In genomic region chr9:131657890-131658752, GRCh38 we compare ENCODE assay signal across 8 cellular contexts.
DNase-seq lines count a peak whose midpoint lies in the region; ATAC-seq and TF ChIP-seq lines count a peak whose summit lies in the region.

No MANE protein-coding gene starts in this region.

- no peak for TF ChIP-seq CTCF in endodermal cell (conservative IDR thresholded peaks at IDR 0.05)

- DNase-seq in GM04504 (ENCODE audit: low read depth) (peak; percentile 55), SJSA1 (ENCODE audit: low read depth in 1 of 2, low spot score in 2 of 2) (peak; percentile 64 to 85), endodermal cell (no peak), pulmonary artery endothelial cell (ENCODE audit: low read depth, low spot score) (peak; percentile 80), hippocampal formation (lab: John Stamatoyannopoulos, UW) (no peak), NCI-H2227 (lab: John Stamatoyannopoulos, UW; ENCODE audit: unreplicated experiment) (no peak), cerebellum (ENCODE audit: low spot score) (no peak)

- peaks cover 5% of the 10 kb centered on the region for H3K36me3 Mint-ChIP-seq in endodermal cell (ENCODE audit: low read depth)

- H3K27ac ChIP-seq in SJSA1 (peak overlapping the region; percentile 90), endodermal cell (ENCODE audit: low read depth, low read length) (no peak overlapping the region)

- H3K36me3 ChIP-seq in SJSA1 (no peaks in the 10 kb centered on the region), endodermal cell (ENCODE audit: control insufficient read depth, insufficient read depth, low read length) (no peaks in the 10 kb centered on the region)

- WGBS in endodermal cell (ENCODE audit: insufficient coverage in 1 of 2, insufficient read length in 1 of 2), 2 experiments: 94 to 97% methylated on average over 8 to 10 of the region's 10 CpGs

- no peak overlapping the region for H3K4me3 Mint-ChIP-seq in endodermal cell

- no peaks in the 10 kb centered on the region for H3K27me3 Mint-ChIP-seq in endodermal cell (ENCODE audit: insufficient read depth)

- H3K9me3 ChIP-seq in SJSA1 (replicated peaks) (no peaks in the 10 kb centered on the region), endodermal cell (ENCODE audit: control insufficient read depth, low read length) (no peaks in the 10 kb centered on the region)

- peaks cover 60% of the 10 kb centered on the region for H3K4me1 ChIP-seq in SJSA1 (replicated peaks)
- peaks cover 3% of the 10 kb centered on the region for H3K4me1 ChIP-seq in endodermal cell (ENCODE audit: control insufficient read depth, insufficient read depth, low read length)

- no peak overlapping the region for H3K9ac ChIP-seq in endodermal cell (ENCODE audit: extremely low read depth, low read length, poor library complexity, severe bottlenecking)

- H3K9me3 Mint-ChIP-seq in endodermal cell: no peaks in the 10 kb centered on the region

- H3K27ac Mint-ChIP-seq in endodermal cell: peak overlapping the region; percentile 16

- H3K27me3 ChIP-seq in SJSA1 (replicated peaks) (no peaks in the 10 kb centered on the region), endodermal cell (ENCODE audit: control insufficient read depth, insufficient read depth, low read length, poor library complexity, severe bottlenecking) (no peaks in the 10 kb centered on the region)

- H3K4me3 ChIP-seq in SJSA1 (no peak overlapping the region), endodermal cell (ENCODE audit: low read length) (no peak overlapping the region)

- H3K4me1 Mint-ChIP-seq in endodermal cell: peaks cover 52% of the 10 kb centered on the region

- ATAC-seq in GM18868 (IDR thresholded peaks at IDR 0.05; ENCODE audit: unreplicated experiment): no peak

Comparison
In these comparisons a context has a peak if more than half of its experiments do, and no peak if none do; other contexts are left out.
1. DNase-seq: peak in GM04504 (single experiment), SJSA1 (2 of 2) and pulmonary artery endothelial cell (single experiment); none in endodermal cell (single experiment), hippocampal formation (0 of 2), NCI-H2227 (single experiment) and cerebellum (single experiment).